8 cellular contexts compared by ENCODE assay signal in genomic region chr19:4971424-4971793, GRCh38. TPM values are rescaled to one million over a fixed set of nuclear protein-coding genes. Genes with fewer than 3 reads are reported as not detected.
DNase-seq lines count a peak whose midpoint lies in the region; ATAC-seq, FAIRE-seq and TF ChIP-seq lines count a peak whose summit lies in the region.

No MANE protein-coding gene starts in this region.

- FAIRE-seq in kidney (lab: Jason Lieb, UNC): no peak

- DNase-seq in GM06990 (ENCODE audit: extremely low read depth, insufficient read length) (no peak), NCI-H2171 treated with DMSO at 0.1 percent for 48 hours (lab: John Stamatoyannopoulos, UW) (peak; percentile 75), astrocyte of the cerebellum (ENCODE audit: low read depth) (no peak), kidney (no peak), suprapubic skin (ENCODE audit: low spot score in 2 of 2) (peak in 1 of 2 donors; percentile 70), AG08396 (ENCODE audit: low spot score) (no peak), OCI-M2 (lab: John Stamatoyannopoulos, UW; ENCODE audit: unreplicated experiment) (no peak)

- peak overlapping the region; percentile 76 for H3K4me3 ChIP-seq in GM06990 (replicated peaks; ENCODE audit: low read depth, low read length)
- peak overlapping the region; percentile 78 for H3K4me3 ChIP-seq in astrocyte of the cerebellum (ENCODE audit: low read depth, low read length)
- H3K4me3 ChIP-seq in kidney (ENCODE audit: low read length in 2 of 2): peak overlapping the region; percentile 58 to 73
- peak overlapping the region; percentile 61 for H3K4me3 ChIP-seq in suprapubic skin

- TF ChIP-seq CTCF in GM06990 (IDR thresholded peaks at IDR 0.05; ENCODE audit: insufficient read depth, low read length, poor library complexity, severe bottlenecking) (no peak), astrocyte of the cerebellum (IDR thresholded peaks at IDR 0.05; ENCODE audit: low read depth, low read length, missing control alignments) (no peak), kidney (IDR thresholded peaks at IDR 0.05; ENCODE audit: borderline replicate concordance, extremely low read depth, insufficient read depth) (no peak), suprapubic skin (IDR thresholded peaks at IDR 0.05) (no peak)

- H3K36me3 ChIP-seq in GM06990 (ENCODE audit: control insufficient read depth, insufficient read depth, low read length) (no peaks in the 10 kb centered on the region), kidney (ENCODE audit: control insufficient read depth in 1 of 2, insufficient read depth in 2 of 2, low read length in 2 of 2) (no peaks in the 10 kb centered on the region), suprapubic skin (no peaks in the 10 kb centered on the region)

- intact Hi-C loops in kidney (cut with DNase I): no loop called here

- in situ Hi-C loops in astrocyte of the cerebellum (cut with HindIII; ENCODE audit: low sequenced_read_pairs): no loop called here

- ATAC-seq in HG03196 (IDR thresholded peaks at IDR 0.05; ENCODE audit: unreplicated experiment): no peak

- no peak overlapping the region for H3K9ac ChIP-seq in kidney (ENCODE audit: low read length in 2 of 2)

- no peak for TF ChIP-seq EP300 in suprapubic skin (IDR thresholded peaks at IDR 0.05)

- TF ChIP-seq POLR2A in suprapubic skin (IDR thresholded peaks at IDR 0.05): no peak

- WGBS in suprapubic skin: 20% methylated on average over 10 of the region's 10 CpGs

- H3K4me1 ChIP-seq in kidney (ENCODE audit: control insufficient read depth in 1 of 2, insufficient read depth in 1 of 2, low read depth in 1 of 2, low read length in 2 of 2) (peaks cover 18 to 31% of the 10 kb centered on the region in 2 donors), suprapubic skin (peaks cover 69% of the 10 kb centered on the region)

- H3K27ac ChIP-seq in kidney (ENCODE audit: low read depth in 2 of 2, low read length in 2 of 2) (peak overlapping the region in 1 of 2 donors; percentile 27), suprapubic skin (peak overlapping the region; percentile 62)

- H3K9me3 ChIP-seq in kidney (ENCODE audit: control insufficient read depth in 1 of 2, low read length in 2 of 2) (no peaks in the 10 kb centered on the region), suprapubic skin (no peaks in the 10 kb centered on the region)

- H3K27me3 ChIP-seq in GM06990 (replicated peaks; ENCODE audit: control insufficient read depth, insufficient read depth, low read length) (no peaks in the 10 kb centered on the region), suprapubic skin (no peaks in the 10 kb centered on the region)

RNA-seq across cellular contexts. Expression of gene KDM4B, which starts 2.5 kb away (rescaled TPM):
- total RNA-seq in kidney: 35.7 TPM
- 6.6 TPM for polyA plus RNA-seq in kidney (ENCODE audit: insufficient read depth, low read depth, low replicate concordance)
- total RNA-seq in suprapubic skin: 10 to 100 TPM; 34.2 to 82.7 (median 48.7) TPM
